ENCODE assay signal across 8 cellular contexts in the genomic region with DNA sequence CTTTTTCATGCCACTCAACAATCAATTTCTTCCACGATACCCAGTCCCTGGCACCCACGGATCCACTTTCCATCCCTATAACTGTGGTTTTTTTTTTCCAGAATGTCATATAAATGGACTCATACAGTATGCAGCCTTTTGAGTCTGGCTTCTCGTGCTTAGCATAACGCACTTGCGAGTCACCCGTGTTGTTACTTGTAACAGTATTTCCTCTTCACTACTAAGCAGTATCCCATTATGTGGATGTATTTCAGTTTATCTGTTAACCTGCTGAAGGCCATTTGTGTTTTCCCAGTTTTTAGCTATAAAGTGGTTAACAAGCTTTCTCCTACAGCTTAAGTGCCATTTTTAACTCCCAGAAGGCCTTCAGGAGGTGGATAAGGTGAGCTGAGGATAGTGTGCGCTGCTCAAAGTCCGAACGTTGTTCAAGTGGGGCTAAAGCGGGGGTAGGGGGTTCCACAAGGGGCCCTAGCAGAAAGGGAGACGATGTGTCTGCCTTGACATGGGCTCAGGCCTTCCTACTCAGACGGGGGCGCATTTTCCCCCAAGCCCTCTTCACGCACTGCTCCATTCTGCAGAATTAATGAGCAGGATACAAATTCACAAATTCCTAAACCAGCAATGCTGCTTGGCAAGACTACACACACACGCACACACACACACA. TPM values are rescaled to one million over a fixed set of nuclear protein-coding genes. Genes with fewer than 3 reads are reported as not detected.
DNase-seq lines count a peak whose midpoint lies in the region; ATAC-seq and TF ChIP-seq lines count a peak whose summit lies in the region.

No MANE protein-coding gene starts in this region.

- CTCF ChIA-PET in activated CD8-positive, alpha-beta memory T cell treated with anti-CD3 and anti-CD28 coated beads, Interleukin-2, amount 10 ng/mL, durations not matched to agents 7 days and 5 days (lab: Charles Lee): interaction anchor here (0.9 to 2.2 kb wide), 4 partner anchors 9 to 337 kb away, joined by 3 to 7 read pairs (median 4); no protein-coding TSS in a partner anchor

- H2BK12ac ChIP-seq in neuronal stem cell (ENCODE audit: low read length): no peak overlapping the region

- WGBS in neuronal stem cell (ENCODE audit: extremely low coverage in 2 of 2, insufficient read length in 2 of 2, insufficient replicate concordance in 1 of 2), 2 donors: no CpG with 5 or more reads among the region's 15 CpGs

- H3K9ac ChIP-seq in neuronal stem cell (ENCODE audit: low read depth, low read length, poor library complexity): peak overlapping the region; percentile 96

- peak overlapping the region; percentile 98 for H3K27ac Mint-ChIP-seq in activated CD8-positive, alpha-beta memory T cell treated with anti-CD3 and anti-CD28 coated beads, Interleukin-2, amount 10 ng/mL, durations not matched to agents 7 days and 5 days

- no peak overlapping the region for H4K91ac ChIP-seq in neuronal stem cell (ENCODE audit: low read depth, low read length, poor library complexity)

- H2BK5ac ChIP-seq in neuronal stem cell (ENCODE audit: low read length): no peak overlapping the region

- H3K4me2 ChIP-seq in neuronal stem cell (ENCODE audit: insufficient read depth, low read length, poor library complexity, severe bottlenecking): peak overlapping the region; percentile 77

- H3K18ac ChIP-seq in neuronal stem cell (ENCODE audit: low read length): peak overlapping the region; percentile 97

- H3K14ac ChIP-seq in neuronal stem cell (ENCODE audit: low read length): peak overlapping the region; percentile 98

- H3K27me3 Mint-ChIP-seq in activated CD8-positive, alpha-beta memory T cell treated with anti-CD3 and anti-CD28 coated beads, Interleukin-2, amount 10 ng/mL, durations not matched to agents 7 days and 5 days: no peaks in the 10 kb centered on the region

- H3K9me3 ChIP-seq in neuronal stem cell (replicated peaks in 1 of 2; ENCODE audit: control insufficient read depth in 2 of 2, insufficient read depth in 1 of 2, low read depth in 1 of 2, low read length in 2 of 2): no peaks in the 10 kb centered on the region

- no peak for TF ChIP-seq CTCF in fibroblast of the aortic adventitia (IDR thresholded peaks at IDR 0.05; ENCODE audit: insufficient read depth, low read length)

- peaks cover 15 to 19% of the 10 kb centered on the region in 2 donors for H3K4me1 ChIP-seq in neuronal stem cell (ENCODE audit: control insufficient read depth in 2 of 2, insufficient read depth in 1 of 2, low read depth in 1 of 2, low read length in 2 of 2)

- peak; percentile 55 for DNase-seq in activated CD8-positive, alpha-beta memory T cell treated with anti-CD3 and anti-CD28 coated beads, Interleukin-2, amount 10 ng/mL, durations not matched to agents 7 days and 5 days
- DNase-seq in activated CD8-positive, alpha-beta memory T cell treated with anti-CD3 and anti-CD28 coated beads, Interleukin-2, amount 50 U/mL, for 4 hours: no peak
- peak; percentile 23 for DNase-seq in HuH-7 (ENCODE audit: low spot score)
- DNase-seq in activated CD4-positive, alpha-beta T cell treated with anti-CD3 and anti-CD28 coated beads, Interleukin-2, amount 50 U/mL, for 1 hour: peak; percentile 13
- peak; percentile 62 for DNase-seq in fibroblast of the aortic adventitia (ENCODE audit: low read depth)
- DNase-seq in neuronal stem cell (ENCODE audit: low spot score): no peak

- peaks cover 78% of the 10 kb centered on the region for H3K4me1 Mint-ChIP-seq in activated CD8-positive, alpha-beta memory T cell treated with anti-CD3 and anti-CD28 coated beads, Interleukin-2, amount 10 ng/mL, durations not matched to agents 7 days and 5 days

- H3K36me3 Mint-ChIP-seq in activated CD8-positive, alpha-beta memory T cell treated with anti-CD3 and anti-CD28 coated beads, Interleukin-2, amount 10 ng/mL, durations not matched to agents 7 days and 5 days: peaks cover 48% of the 10 kb centered on the region

- H2AK5ac ChIP-seq in neuronal stem cell (ENCODE audit: low read depth, low read length): no peak overlapping the region

- no peak overlapping the region for H4K8ac ChIP-seq in neuronal stem cell (ENCODE audit: low read depth, low read length)

- peak overlapping the region; percentile 85 for H2AFZ ChIP-seq in neuronal stem cell (ENCODE audit: low read length)

- H3K4me3 Mint-ChIP-seq in activated CD8-positive, alpha-beta memory T cell treated with anti-CD3 and anti-CD28 coated beads, Interleukin-2, amount 10 ng/mL, durations not matched to agents 7 days and 5 days: peak overlapping the region; percentile 92

- no peak overlapping the region for H3K23ac ChIP-seq in neuronal stem cell (ENCODE audit: low read depth, low read length, poor library complexity)

- H2BK15ac ChIP-seq in neuronal stem cell (ENCODE audit: low read length): no peak overlapping the region

- H2BK120ac ChIP-seq in neuronal stem cell (ENCODE audit: low read depth, low read length): no peak overlapping the region

- H3K79me1 ChIP-seq in neuronal stem cell (ENCODE audit: low read depth, low read length): peaks cover 11% of the 10 kb centered on the region

- no peaks in the 10 kb centered on the region for H3K9me3 Mint-ChIP-seq in activated CD8-positive, alpha-beta memory T cell treated with anti-CD3 and anti-CD28 coated beads, Interleukin-2, amount 10 ng/mL, durations not matched to agents 7 days and 5 days (ENCODE audit: low read depth)

- H3K27me3 ChIP-seq in neuronal stem cell (ENCODE audit: control insufficient read depth in 3 of 3, insufficient read depth in 3 of 3, low read depth in 1 of 3, low read length in 3 of 3): no peaks in the 10 kb centered on the region

- peaks cover 5 to 32% of the 10 kb centered on the region in 2 donors for H3K36me3 ChIP-seq in neuronal stem cell (replicated peaks in 1 of 2; ENCODE audit: control insufficient read depth in 2 of 2, insufficient read depth in 2 of 2, low read length in 2 of 2)

- ATAC-seq in activated CD8-positive, alpha-beta memory T cell treated with anti-CD3 and anti-CD28 coated beads, Interleukin-2, amount 10 ng/mL, durations not matched to agents 7 days and 5 days: peak; percentile 6
- ATAC-seq in GM21423 (IDR thresholded peaks at IDR 0.05; ENCODE audit: unreplicated experiment) (no peak), GM21360 (IDR thresholded peaks at IDR 0.05; ENCODE audit: unreplicated experiment) (no peak)

- peak overlapping the region; percentile 77 for H3K27ac ChIP-seq in neuronal stem cell (replicated peaks; ENCODE audit: low read length)

- H3K4me3 ChIP-seq in fibroblast of the aortic adventitia (ENCODE audit: low read depth, low read length) (peak overlapping the region; percentile 85), neuronal stem cell (ENCODE audit: low read length in 2 of 2) (peak overlapping the region; percentile 88 to 94)

- H3K4ac ChIP-seq in neuronal stem cell (ENCODE audit: low read length): no peak overlapping the region

RNA-seq across cellular contexts. Expression of a gene that starts 0.8 kb away (rescaled TPM):
- 100 to 1,000 TPM; 369 to 434 TPM for total RNA-seq in activated CD8-positive, alpha-beta memory T cell treated with anti-CD3 and anti-CD28 coated beads, Interleukin-2, amount 10 ng/mL, durations not matched to agents 7 days and 5 days
- 114 and 115 TPM in 2 replicates for total RNA-seq in fibroblast of the aortic adventitia (ENCODE audit: low replicate concordance)
- polyA plus RNA-seq in neuronal stem cell (2013, experiment 1 of 2): 63.7 TPM
- polyA plus RNA-seq in neuronal stem cell (2013, experiment 2 of 2): 66.8 TPM

RNA-seq across cellular contexts. Expression of a gene that starts 39.6 kb away (rescaled TPM):
- not detected for total RNA-seq in activated CD8-positive, alpha-beta memory T cell treated with anti-CD3 and anti-CD28 coated beads, Interleukin-2, amount 10 ng/mL, durations not matched to agents 7 days and 5 days
- under 0.01 TPM in 1 of 2 replicates, not detected in the other for total RNA-seq in fibroblast of the aortic adventitia (ENCODE audit: low replicate concordance)
- 0.66 TPM for polyA plus RNA-seq in neuronal stem cell (2013, experiment 1 of 2)
- polyA plus RNA-seq in neuronal stem cell (2013, experiment 2 of 2): 0.51 TPM

RNA-seq across cellular contexts. Expression of a gene that starts 48.8 kb away (rescaled TPM):
- total RNA-seq in activated CD8-positive, alpha-beta memory T cell treated with anti-CD3 and anti-CD28 coated beads, Interleukin-2, amount 10 ng/mL, durations not matched to agents 7 days and 5 days: 100 to 1,000 TPM; 103 to 110 TPM
- total RNA-seq in fibroblast of the aortic adventitia (ENCODE audit: low replicate concordance): 18.6 and 26.1 TPM in 2 replicates
- polyA plus RNA-seq in neuronal stem cell (2013, experiment 1 of 2): 50.6 TPM
- polyA plus RNA-seq in neuronal stem cell (2013, experiment 2 of 2): 49.4 TPM

Comparison
In these comparisons a context has a peak if more than half of its experiments do, and no peak if none do; other contexts are left out.
1. DNase-seq: peak in activated CD8-positive, alpha-beta memory T cell treated with anti-CD3 and anti-CD28 coated beads, Interleukin-2, amount 10 ng/mL, durations not matched to agents 7 days and 5 days (single experiment), HuH-7 (single experiment), activated CD4-positive, alpha-beta T cell treated with anti-CD3 and anti-CD28 coated beads, Interleukin-2, amount 50 U/mL, for 1 hour (single experiment) and fibroblast of the aortic adventitia (single experiment); none in activated CD8-positive, alpha-beta memory T cell treated with anti-CD3 and anti-CD28 coated beads, Interleukin-2, amount 50 U/mL, for 4 hours (single experiment) and neuronal stem cell (single experiment).